9 cellular contexts compared by ENCODE assay signal in the genomic region with DNA sequence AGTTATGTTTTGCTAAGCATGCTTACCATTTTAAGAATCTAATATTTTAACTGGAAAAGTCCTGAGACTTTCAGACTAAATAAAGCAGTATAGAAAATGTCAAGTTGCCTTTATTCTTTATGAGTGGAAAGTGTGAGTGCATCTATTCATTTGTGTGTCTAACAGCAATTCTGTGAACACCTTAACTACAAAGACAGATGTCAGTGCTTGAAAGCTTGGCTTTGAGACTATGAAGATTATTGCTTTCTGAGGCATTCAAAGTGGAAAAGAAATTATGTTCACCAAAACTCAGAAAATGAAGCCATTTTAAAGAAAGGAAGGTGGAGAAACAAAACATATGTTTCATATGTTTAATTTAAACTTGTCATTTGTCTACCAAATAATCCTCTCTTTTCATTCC.
"Had no signal": no experiment of that assay in that cellular context is flagged by ENCODE, and none has a peak within 500 bp of the region (broad histone marks: within the 10 kb centered on the region; RNA-seq: fewer than 3 reads in every experiment).

No MANE protein-coding gene starts in this region.

- H3K4me3 ChIP-seq: GM23248, HAP-1 had no signal

- H3K27ac Mint-ChIP-seq: HFFc6 had no signal

- H3K9me3 ChIP-seq: HAP-1 had no signal

- DNase-seq: GM23248, GOT3, H7, HFFc6, IMR-90, KBM-7 had no signal

- H3K9me3 Mint-ChIP-seq: HFFc6 had no signal

- H2AFZ ChIP-seq: GM23248 had no signal

- H3K4me3 Mint-ChIP-seq: HFFc6 had no signal

- ATAC-seq: HCT116 had no signal

- H3K4me2 ChIP-seq: KMS-11 had no signal

- H3K36me3 ChIP-seq: HAP-1 had no signal

- H3K27ac ChIP-seq: GM23248, KMS-11 had no signal

- H3K4me1 ChIP-seq: HAP-1 had no signal
